8 cellular contexts compared by ENCODE assay signal in genomic region chr11:67289651-67290479, GRCh38. TPM values are rescaled to one million over a fixed set of nuclear protein-coding genes. Genes with fewer than 3 reads are reported as not detected.
DNase-seq lines count a peak whose midpoint lies in the region; ATAC-seq lines count a peak whose summit lies in the region.

No MANE protein-coding gene starts in this region.

- intact Hi-C loops in activated CD4-positive, alpha-beta T cell treated with anti-CD3 and anti-CD28 coated beads, Interleukin-2, amount 10 ng/mL, durations not matched to agents 24 days and 14 days (cut with micrococcal nuclease) = no loop called here
- intact Hi-C loops in left ventricle myocardium superior (cut with micrococcal nuclease) = no loop called here

- H3K27me3 Mint-ChIP-seq in activated CD4-positive, alpha-beta T cell treated with anti-CD3 and anti-CD28 coated beads, Interleukin-2, amount 10 ng/mL, durations not matched to agents 24 days and 14 days = no peaks in the 10 kb centered on the region
- H3K27me3 Mint-ChIP-seq in activated CD8-positive, alpha-beta T cell treated with anti-CD3 and anti-CD28 coated beads, Interleukin-2, amount 10 ng/mL, durations not matched to agents 7 days and 5 days (ENCODE audit: low read depth) = no peaks in the 10 kb centered on the region

- peaks cover 60% of the 10 kb centered on the region for H3K36me3 Mint-ChIP-seq in activated CD4-positive, alpha-beta T cell treated with anti-CD3 and anti-CD28 coated beads, Interleukin-2, amount 10 ng/mL, durations not matched to agents 24 days and 14 days (ENCODE audit: low read depth)
- peaks cover 78% of the 10 kb centered on the region for H3K36me3 Mint-ChIP-seq in activated CD8-positive, alpha-beta T cell treated with anti-CD3 and anti-CD28 coated beads, Interleukin-2, amount 10 ng/mL, durations not matched to agents 7 days and 5 days (ENCODE audit: low read depth)

- no peak for ATAC-seq in activated CD8-positive, alpha-beta T cell treated with anti-CD3 and anti-CD28 coated beads, Interleukin-2, amount 10 ng/mL, durations not matched to agents 7 days and 5 days
- ATAC-seq in left ventricle myocardium superior (peak; percentile 5), HG03175 (IDR thresholded peaks at IDR 0.05; ENCODE audit: unreplicated experiment) (no peak)

- DNase-seq in activated CD4-positive, alpha-beta T cell treated with anti-CD3 and anti-CD28 coated beads, Interleukin-2, amount 10 ng/mL, durations not matched to agents 24 days and 14 days = peak; percentile 78
- DNase-seq in activated CD4-positive, alpha-beta T cell treated with anti-CD3 and anti-CD28 coated beads for 48 hours = no peak
- no peak for DNase-seq in activated CD8-positive, alpha-beta T cell treated with anti-CD3 and anti-CD28 coated beads, Interleukin-2, amount 10 ng/mL, durations not matched to agents 7 days and 5 days
- peak; percentile 54 for DNase-seq in left ventricle myocardium superior
- no peak for DNase-seq in skeletal muscle cell (ENCODE audit: low read depth)
- no peak for DNase-seq in hepatic stellate cell (ENCODE audit: low spot score)
- DNase-seq in NCI-H446 treated with DMSO at 0.1 percent for 48 hours (lab: John Stamatoyannopoulos, UW) = no peak

- POLR2A ChIA-PET in activated CD8-positive, alpha-beta T cell treated with anti-CD3 and anti-CD28 coated beads, Interleukin-2, amount 10 ng/mL, durations not matched to agents 7 days and 5 days (lab: Charles Lee) = interaction anchor here (0.7 to 7.5 kb wide), 10 partner anchors 8 to 63 kb away, joined by 3 to 201 read pairs (median 6); partner anchors contain the start of genes GRK2, POLD4 and SSH3

- H3K4me3 ChIP-seq in skeletal muscle cell (ENCODE audit: low read depth, low read length) = peak overlapping the region; percentile 70

- CTCF ChIA-PET in activated CD8-positive, alpha-beta T cell treated with anti-CD3 and anti-CD28 coated beads, Interleukin-2, amount 10 ng/mL, durations not matched to agents 7 days and 5 days (lab: Charles Lee) = interaction anchor here (2.7 to 5.5 kb wide), 4 partner anchors 10 to 28 kb away, joined by 9 to 60 read pairs (median 30); partner anchors contain the start of gene GRK2

- H3K4me3 Mint-ChIP-seq in activated CD4-positive, alpha-beta T cell treated with anti-CD3 and anti-CD28 coated beads, Interleukin-2, amount 10 ng/mL, durations not matched to agents 24 days and 14 days = peak overlapping the region; percentile 95
- H3K4me3 Mint-ChIP-seq in activated CD8-positive, alpha-beta T cell treated with anti-CD3 and anti-CD28 coated beads, Interleukin-2, amount 10 ng/mL, durations not matched to agents 7 days and 5 days = peak overlapping the region; percentile 94

- peak overlapping the region; percentile 88 for H3K27ac Mint-ChIP-seq in activated CD4-positive, alpha-beta T cell treated with anti-CD3 and anti-CD28 coated beads, Interleukin-2, amount 10 ng/mL, durations not matched to agents 24 days and 14 days
- H3K27ac Mint-ChIP-seq in activated CD8-positive, alpha-beta T cell treated with anti-CD3 and anti-CD28 coated beads, Interleukin-2, amount 10 ng/mL, durations not matched to agents 7 days and 5 days = peak overlapping the region; percentile 95

- no peaks in the 10 kb centered on the region for H3K9me3 Mint-ChIP-seq in activated CD4-positive, alpha-beta T cell treated with anti-CD3 and anti-CD28 coated beads, Interleukin-2, amount 10 ng/mL, durations not matched to agents 24 days and 14 days
- peaks cover 3% of the 10 kb centered on the region for H3K9me3 Mint-ChIP-seq in activated CD8-positive, alpha-beta T cell treated with anti-CD3 and anti-CD28 coated beads, Interleukin-2, amount 10 ng/mL, durations not matched to agents 7 days and 5 days (ENCODE audit: insufficient read depth)

- peaks cover 53% of the 10 kb centered on the region for H3K4me1 Mint-ChIP-seq in activated CD4-positive, alpha-beta T cell treated with anti-CD3 and anti-CD28 coated beads, Interleukin-2, amount 10 ng/mL, durations not matched to agents 24 days and 14 days
- peaks cover 73% of the 10 kb centered on the region for H3K4me1 Mint-ChIP-seq in activated CD8-positive, alpha-beta T cell treated with anti-CD3 and anti-CD28 coated beads, Interleukin-2, amount 10 ng/mL, durations not matched to agents 7 days and 5 days (ENCODE audit: low read depth)

RNA-seq across cellular contexts. Expression of gene ANKRD13D, which starts 0.8 kb away (rescaled TPM):
- 114 and 124 TPM in 2 replicates for total RNA-seq in activated CD4-positive, alpha-beta T cell treated with anti-CD3 and anti-CD28 coated beads, Interleukin-2, amount 10 ng/mL, durations not matched to agents 24 days and 14 days
- total RNA-seq in activated CD8-positive, alpha-beta T cell treated with anti-CD3 and anti-CD28 coated beads, Interleukin-2, amount 10 ng/mL, durations not matched to agents 7 days and 5 days = 100 to 1,000 TPM; 179 to 189 TPM
- 13.1 TPM for total RNA-seq in left ventricle myocardium superior

RNA-seq across cellular contexts. Expression of gene SSH3, which starts 13.5 kb away (rescaled TPM):
- total RNA-seq in activated CD4-positive, alpha-beta T cell treated with anti-CD3 and anti-CD28 coated beads, Interleukin-2, amount 10 ng/mL, durations not matched to agents 24 days and 14 days = 7.1 and 8.1 TPM in 2 replicates
- total RNA-seq in activated CD8-positive, alpha-beta T cell treated with anti-CD3 and anti-CD28 coated beads, Interleukin-2, amount 10 ng/mL, durations not matched to agents 7 days and 5 days = 10 to 100 TPM; 12.0 to 13.0 TPM
- 18.7 TPM for total RNA-seq in left ventricle myocardium superior

RNA-seq across cellular contexts. Expression of gene GRK2, which starts 23.6 kb away (rescaled TPM):
- total RNA-seq in activated CD4-positive, alpha-beta T cell treated with anti-CD3 and anti-CD28 coated beads, Interleukin-2, amount 10 ng/mL, durations not matched to agents 24 days and 14 days = 244 and 248 TPM in 2 replicates
- total RNA-seq in activated CD8-positive, alpha-beta T cell treated with anti-CD3 and anti-CD28 coated beads, Interleukin-2, amount 10 ng/mL, durations not matched to agents 7 days and 5 days = 100 to 1,000 TPM; 338 to 348 TPM
- 56.8 TPM for total RNA-seq in left ventricle myocardium superior

Comparison
In these comparisons a context has a peak if more than half of its experiments do, and no peak if none do; other contexts are left out.
1. DNase-seq: peak in activated CD4-positive, alpha-beta T cell treated with anti-CD3 and anti-CD28 coated beads, Interleukin-2, amount 10 ng/mL, durations not matched to agents 24 days and 14 days (single experiment) and left ventricle myocardium superior (single experiment); none in activated CD4-positive, alpha-beta T cell treated with anti-CD3 and anti-CD28 coated beads for 48 hours (single experiment), activated CD8-positive, alpha-beta T cell treated with anti-CD3 and anti-CD28 coated beads, Interleukin-2, amount 10 ng/mL, durations not matched to agents 7 days and 5 days (single experiment), skeletal muscle cell (single experiment), hepatic stellate cell (single experiment) and NCI-H446 treated with DMSO at 0.1 percent for 48 hours (single experiment).